ENCODE assay signal across 8 cellular contexts in genomic region chr5:142053434-142054253, GRCh38. TPM values are rescaled to one million over a fixed set of nuclear protein-coding genes. Genes with fewer than 3 reads are reported as not detected.
DNase-seq lines count a peak whose midpoint lies in the region; ATAC-seq and TF ChIP-seq lines count a peak whose summit lies in the region.

No MANE protein-coding gene starts in this region.

- DNase-seq in DMS53 (lab: John Stamatoyannopoulos, UW) (peak; percentile 52), NCI-H460 (ENCODE audit: extremely low read depth, low read depth) (peak; percentile 66), dermis blood vessel endothelial cell (peak; percentile 50), omental fat pad (ENCODE audit: low spot score) (no peak), T-helper 1 cell (no peak)
- DNase-seq in activated T-cell treated with anti-CD3 and anti-CD28 coated beads, Interleukin-2, amount 50 U/mL, for 24 hours, result no peak

- H3K36me3 Mint-ChIP-seq in activated T-cell treated with anti-CD3 and anti-CD28 coated beads, Interleukin-2, amount 50 U/mL, for 24 hours (ENCODE audit: low read depth), result no peaks in the 10 kb centered on the region

- H3K4me1 Mint-ChIP-seq in activated T-cell treated with anti-CD3 and anti-CD28 coated beads, Interleukin-2, amount 50 U/mL, for 24 hours (ENCODE audit: low read depth), result peaks cover 26% of the 10 kb centered on the region

- no peaks in the 10 kb centered on the region for H3K27me3 Mint-ChIP-seq in activated T-cell treated with anti-CD3 and anti-CD28 coated beads, Interleukin-2, amount 50 U/mL, for 24 hours

- no peak for TF ChIP-seq CTCF in omental fat pad (IDR thresholded peaks at IDR 0.05)

- H3K27ac Mint-ChIP-seq in activated T-cell treated with anti-CD3 and anti-CD28 coated beads, Interleukin-2, amount 50 U/mL, for 24 hours, result no peak overlapping the region

- no peak overlapping the region for H3K4me3 Mint-ChIP-seq in activated T-cell treated with anti-CD3 and anti-CD28 coated beads, Interleukin-2, amount 50 U/mL, for 24 hours

- H3K9me3 Mint-ChIP-seq in activated T-cell treated with anti-CD3 and anti-CD28 coated beads, Interleukin-2, amount 50 U/mL, for 24 hours, result no peaks in the 10 kb centered on the region

- ATAC-seq in omental fat pad (ENCODE audit: low FRiP score) (peak; percentile 80), HG02973 (IDR thresholded peaks at IDR 0.05; ENCODE audit: unreplicated experiment) (no peak), HG03280 (IDR thresholded peaks at IDR 0.05; ENCODE audit: unreplicated experiment) (no peak)

RNA-seq across cellular contexts. Expression of gene GNPDA1, which starts 40.8 kb away (rescaled TPM):
- total RNA-seq in NCI-H460 (2014; rRNA removed; shearing (Covaris generic)), result 62.0 and 62.1 TPM in 2 replicates
- 46.8 and 54.3 TPM in 2 replicates for polyA plus RNA-seq in NCI-H460 (2014; cell fraction: nucleus; rRNA removed)
- total RNA-seq in dermis blood vessel endothelial cell, result 51.4 and 54.1 TPM in 2 replicates
- total RNA-seq in omental fat pad, result 10 to 100 TPM; 28.6 to 37.0 (median 33.2) TPM

RNA-seq across cellular contexts. Expression of gene NDFIP1, which starts 54.9 kb away (rescaled TPM):
- 67.8 and 74.8 TPM in 2 replicates for total RNA-seq in NCI-H460 (2014; rRNA removed; shearing (Covaris generic))
- 48.1 and 49.1 TPM in 2 replicates for polyA plus RNA-seq in NCI-H460 (2014; cell fraction: nucleus; rRNA removed)
- total RNA-seq in dermis blood vessel endothelial cell, result 57.7 and 72.1 TPM in 2 replicates
- total RNA-seq in omental fat pad, result 10 to 100 TPM; 60.4 to 73.6 (median 64.6) TPM

Comparison
In these comparisons a context has a peak if more than half of its experiments do, and no peak if none do; other contexts are left out.
1. DNase-seq: peak in DMS53 (single experiment), NCI-H460 (single experiment) and dermis blood vessel endothelial cell (single experiment); none in omental fat pad (single experiment), T-helper 1 cell (0 of 5) and activated T-cell treated with anti-CD3 and anti-CD28 coated beads, Interleukin-2, amount 50 U/mL, for 24 hours (single experiment).